13 cellular contexts compared by ENCODE assay signal in genomic region chr1:154222918-154223317, GRCh38. TPM values are rescaled to one million over a fixed set of nuclear protein-coding genes. Genes with fewer than 3 reads are reported as not detected.
DNase-seq lines count a peak whose midpoint lies in the region; ATAC-seq, FAIRE-seq and TF ChIP-seq lines count a peak whose summit lies in the region.
"Had no signal": no experiment of that assay in that cellular context is flagged by ENCODE, and none has a peak within 500 bp of the region (broad histone marks: within the 10 kb centered on the region; RNA-seq: fewer than 3 reads in every experiment).

No MANE protein-coding gene starts in this region.

- no peak for TF ChIP-seq POLR2A in breast epithelium (IDR thresholded peaks at IDR 0.05)

- no peak overlapping the region for H3K9ac ChIP-seq in keratinocyte (ENCODE audit: control insufficient read depth, extremely low read depth, insufficient read depth, low read length)

- H3K9me3 ChIP-seq in breast epithelium (no peaks in the 10 kb centered on the region), keratinocyte (ENCODE audit: control insufficient read depth, low read depth, low read length) (no peaks in the 10 kb centered on the region)
- H3K9me3 ChIP-seq: BE2C had no signal

- no peak for ATAC-seq in activated CD8-positive, alpha-beta T cell treated with anti-CD3 and anti-CD28 coated beads for 36 hours
- ATAC-seq in GM18517 (IDR thresholded peaks at IDR 0.05; ENCODE audit: unreplicated experiment): no peak

- peaks cover 91% of the 10 kb centered on the region for H3K79me2 ChIP-seq in keratinocyte (ENCODE audit: control insufficient read depth, insufficient read depth, low read length)

- H3K27ac Mint-ChIP-seq in MCF 10A (ENCODE audit: low read depth, unreplicated experiment) (peak overlapping the region; percentile 68), type B pancreatic cell (peak overlapping the region; percentile 98)
- peak overlapping the region; percentile 98 for H3K27ac Mint-ChIP-seq in activated CD8-positive, alpha-beta T cell treated with anti-CD3 and anti-CD28 coated beads for 36 hours

- no peaks in the 10 kb centered on the region for H3K27me3 Mint-ChIP-seq in MCF 10A (ENCODE audit: insufficient read depth, unreplicated experiment)
- H3K27me3 Mint-ChIP-seq in activated CD8-positive, alpha-beta T cell treated with anti-CD3 and anti-CD28 coated beads for 36 hours: no peaks in the 10 kb centered on the region
- peaks cover 4% of the 10 kb centered on the region for H3K27me3 Mint-ChIP-seq in type B pancreatic cell

- FAIRE-seq in keratinocyte (lab: Jason Lieb, UNC): no peak

- dilution Hi-C loops in keratinocyte (cut with MboI; ENCODE audit: extremely low pct_ligation_motif_present, low sequenced_read_pairs): no loop called here

- no peaks in the 10 kb centered on the region for H3K9me3 Mint-ChIP-seq in MCF 10A (ENCODE audit: unreplicated experiment)
- peaks cover 7% of the 10 kb centered on the region for H3K9me3 Mint-ChIP-seq in activated CD8-positive, alpha-beta T cell treated with anti-CD3 and anti-CD28 coated beads for 36 hours
- H3K9me3 Mint-ChIP-seq in type B pancreatic cell: no peaks in the 10 kb centered on the region

- H3K36me3 Mint-ChIP-seq in MCF 10A (ENCODE audit: insufficient read depth, unreplicated experiment) (peaks cover 55% of the 10 kb centered on the region), type B pancreatic cell (peaks cover 41% of the 10 kb centered on the region)
- peaks cover 74% of the 10 kb centered on the region for H3K36me3 Mint-ChIP-seq in activated CD8-positive, alpha-beta T cell treated with anti-CD3 and anti-CD28 coated beads for 36 hours (ENCODE audit: low read depth)

- POLR2A ChIA-PET in MCF 10A (lab: Yijun Ruan, JAX): interaction anchor here (0.7 to 11.7 kb wide), 24 partner anchors 9 to 751 kb away, joined by 3 to 167 read pairs (median 7); partner anchors contain the start of genes HAX1, RAB13 and RPS27
- POLR2A ChIA-PET in activated CD8-positive, alpha-beta T cell treated with anti-CD3 and anti-CD28 coated beads for 36 hours (lab: Charles Lee): interaction anchor here (0.6 to 1.5 kb wide), 10 partner anchors 11 to 495 kb away, joined by 3 to 8 read pairs (median 3); partner anchors contain the start of genes INTS3 and JTB

- no peak overlapping the region for H2AFZ ChIP-seq in keratinocyte (ENCODE audit: control insufficient read depth, low read length)

- DNase-seq in MCF 10A (ENCODE audit: unreplicated experiment): no peak
- DNase-seq in breast epithelium (ENCODE audit: low spot score in 2 of 2): no peak
- no peak for DNase-seq in activated CD8-positive, alpha-beta T cell treated with anti-CD3 and anti-CD28 coated beads for 36 hours
- no peak for DNase-seq in keratinocyte (ENCODE audit: low read depth, low spot score)
- no peak for DNase-seq in type B pancreatic cell (ENCODE audit: extremely low spot score, unreplicated experiment)
- DNase-seq in GM13977 (ENCODE audit: low spot score): no peak
- no peak for DNase-seq in NCI-H446 treated with DMSO at 0.1 percent for 48 hours (lab: John Stamatoyannopoulos, UW)
- DNase-seq: BE2C, NCI-H226 had no signal

- in situ Hi-C loops in GM13977 (cut with MboI; ENCODE audit: low pct_unique_long_range_greater_than_20kb, low sequenced_read_pairs, unreplicated experiment): no loop called here

- H3K4me1 Mint-ChIP-seq in MCF 10A (ENCODE audit: insufficient read depth, unreplicated experiment): peaks cover 41% of the 10 kb centered on the region
- peaks cover 61% of the 10 kb centered on the region for H3K4me1 Mint-ChIP-seq in activated CD8-positive, alpha-beta T cell treated with anti-CD3 and anti-CD28 coated beads for 36 hours (ENCODE audit: low read depth)
- peaks cover 32% of the 10 kb centered on the region for H3K4me1 Mint-ChIP-seq in type B pancreatic cell (ENCODE audit: unreplicated experiment)

- intact Hi-C loops in MCF 10A (cut with micrococcal nuclease) (no loop called here), breast epithelium (cut with DNase I; ENCODE audit: low total_unique reads) (no loop called here)
- intact Hi-C loops in activated CD8-positive, alpha-beta T cell treated with anti-CD3 and anti-CD28 coated beads for 36 hours (cut with micrococcal nuclease): loop anchor here (5.0 kb wide), 2 partner anchors 41 to 49 kb away; partner anchors contain the start of gene HAX1

- no TSS peak for BruUV-seq in MCF 10A (replicated peaks; lab: Mats Ljungman, UMichigan)

- H3K9me1 ChIP-seq in keratinocyte (ENCODE audit: control insufficient read depth, extremely low read depth, insufficient read depth, low read length): peaks cover 3% of the 10 kb centered on the region

- H3K36me3 ChIP-seq in breast epithelium (no peaks in the 10 kb centered on the region), keratinocyte (ENCODE audit: control insufficient read depth in 2 of 2, extremely low read depth in 1 of 2, insufficient read depth in 2 of 2, low read length in 2 of 2) (peaks cover 7 to 35% of the 10 kb centered on the region in 2 experiments)

- H3K27me3 ChIP-seq in breast epithelium (no peaks in the 10 kb centered on the region), keratinocyte (ENCODE audit: control insufficient read depth, extremely low read depth, insufficient read depth, low read length) (no peaks in the 10 kb centered on the region)
- H3K27me3 ChIP-seq: BE2C had no signal

- TF ChIP-seq CTCF in MCF 10A (IDR thresholded peaks at IDR 0.05; ENCODE audit: unreplicated experiment) (no peak), breast epithelium (IDR thresholded peaks at IDR 0.05) (no peak), keratinocyte (optimal IDR thresholded peaks at IDR 0.05 in 1 of 3, IDR thresholded peaks at IDR 0.05 in 1 of 3, conservative IDR thresholded peaks at IDR 0.05 in 1 of 3; ENCODE audit: extremely low read depth in 1 of 3, insufficient read depth in 2 of 3, low read length in 3 of 3) (no peak), type B pancreatic cell (conservative IDR thresholded peaks at IDR 0.05) (no peak), GM13977 (IDR thresholded peaks at IDR 0.05; ENCODE audit: extremely low read depth, insufficient read depth, missing control alignments) (no peak)
- no peak for TF ChIP-seq CTCF in activated CD8-positive, alpha-beta T cell treated with anti-CD3 and anti-CD28 coated beads for 36 hours (IDR thresholded peaks at IDR 0.05)

- H3K27ac ChIP-seq in breast epithelium (peak overlapping the region in 1 of 2 donors; percentile 100), keratinocyte (ENCODE audit: control insufficient read depth, insufficient read depth, low read length) (no peak overlapping the region)
- H3K27ac ChIP-seq: HL-60 had no signal

- peaks cover 7% of the 10 kb centered on the region for H4K20me1 ChIP-seq in keratinocyte (ENCODE audit: control insufficient read depth, extremely low read depth, insufficient read depth, low read length)

- peak overlapping the region; percentile 92 for H3K4me3 Mint-ChIP-seq in MCF 10A (ENCODE audit: unreplicated experiment)
- H3K4me3 Mint-ChIP-seq in activated CD8-positive, alpha-beta T cell treated with anti-CD3 and anti-CD28 coated beads for 36 hours: peak overlapping the region; percentile 96
- H3K4me3 Mint-ChIP-seq in type B pancreatic cell: peak overlapping the region; percentile 98

- peaks cover 7 to 24% of the 10 kb centered on the region in 2 donors for H3K4me1 ChIP-seq in breast epithelium
- H3K4me1 ChIP-seq in keratinocyte (ENCODE audit: control insufficient read depth, extremely low read depth, insufficient read depth, low read length): peaks cover 16% of the 10 kb centered on the region
- H3K4me1 ChIP-seq: BE2C had no signal

- H3K4me3 ChIP-seq in breast epithelium: no peak overlapping the region
- peak overlapping the region in 1 of 3 experiments; percentile 2 for H3K4me3 ChIP-seq in keratinocyte (ENCODE audit: control insufficient read depth in 2 of 3, extremely low read depth in 1 of 3, insufficient read depth in 2 of 3, low read depth in 1 of 3, low read length in 3 of 3)

- peak overlapping the region; percentile 24 for H3K4me2 ChIP-seq in keratinocyte (ENCODE audit: control insufficient read depth, extremely low read depth, insufficient read depth, low read depth, low read length)

- CTCF ChIA-PET in MCF 10A (lab: Yijun Ruan, JAX): interaction anchor here (0.6 to 1.7 kb wide), 7 partner anchors 8 to 113 kb away, joined by 3 to 10 read pairs (median 4); no protein-coding TSS in a partner anchor
- CTCF ChIA-PET in activated CD8-positive, alpha-beta T cell treated with anti-CD3 and anti-CD28 coated beads for 36 hours (lab: Charles Lee): interaction anchor here (0.8 to 2.7 kb wide), 6 partner anchors 19 to 113 kb away, joined by 3 to 16 read pairs (median 5); partner anchors contain the start of gene HAX1

RNA-seq across cellular contexts. Expression of gene UBAP2L, which starts 2.2 kb away (rescaled TPM):
- 219 and 223 TPM in 2 replicates for total RNA-seq in MCF 10A (2022)
- total RNA-seq in breast epithelium: 10 to 100 TPM; 64.8 to 79.3 (median 70.1) TPM
- 100 to 1,000 TPM; 183 to 195 TPM for total RNA-seq in activated CD8-positive, alpha-beta T cell treated with anti-CD3 and anti-CD28 coated beads for 36 hours
- 118 to 198 TPM (median 161 TPM) in 3 replicates for polyA plus RNA-seq in keratinocyte
- polyA plus RNA-seq in keratinocyte (2011; ENCODE audit: low read depth): 98.4 TPM
- polyA plus RNA-seq in keratinocyte (2011; cell fraction: cytosol; rRNA removed): 116 and 149 TPM in 2 replicates
- 300 and 368 TPM in 2 replicates for polyA plus RNA-seq in keratinocyte (2011; cell fraction: nucleus; rRNA removed)
- polyA plus RNA-seq in keratinocyte (2012; ENCODE audit: low replicate concordance): 57.6 and 157 TPM in 2 replicates
- 153 to 254 TPM (median 249 TPM) in 3 replicates for polyA minus RNA-seq in keratinocyte
- polyA minus RNA-seq in keratinocyte (2011; cell fraction: cytosol; rRNA and poly(A)+ RNA removed): 54.1 TPM
- polyA minus RNA-seq in keratinocyte (2011; cell fraction: nucleus; rRNA and poly(A)+ RNA removed): 99.2 and 179 TPM in 2 replicates
- 188 and 216 TPM in 2 replicates for total RNA-seq in type B pancreatic cell (ENCODE audit: low replicate concordance)

RNA-seq across cellular contexts. Expression of gene CFAP141, which starts 16.8 kb away (rescaled TPM):
- total RNA-seq in MCF 10A (2022) (not detected in 2 replicates), breast epithelium (not detected), type B pancreatic cell (ENCODE audit: low replicate concordance) (not detected in 2 replicates)
- total RNA-seq in activated CD8-positive, alpha-beta T cell treated with anti-CD3 and anti-CD28 coated beads for 36 hours: not detected
- polyA plus RNA-seq in keratinocyte: not detected in 3 replicates
- not detected for polyA plus RNA-seq in keratinocyte (2011; ENCODE audit: low read depth)
- polyA plus RNA-seq in keratinocyte (2011; cell fraction: cytosol; rRNA removed): not detected in 2 replicates
- not detected in 2 replicates for polyA plus RNA-seq in keratinocyte (2011; cell fraction: nucleus; rRNA removed)
- 0.72 TPM in 1 of 2 replicates, not detected in the other for polyA plus RNA-seq in keratinocyte (2012; ENCODE audit: low replicate concordance)
- not detected in 3 replicates for polyA minus RNA-seq in keratinocyte
- polyA minus RNA-seq in keratinocyte (2011; cell fraction: cytosol; rRNA and poly(A)+ RNA removed): not detected
- polyA minus RNA-seq in keratinocyte (2011; cell fraction: nucleus; rRNA and poly(A)+ RNA removed): not detected in 2 replicates
- total RNA-seq: mononuclear cell had no signal
- polyA plus RNA-seq: adipose tissue had no signal

RNA-seq across cellular contexts. Expression of gene TPM3, which starts 31.0 kb away (rescaled TPM):
- total RNA-seq in MCF 10A (2022): 625 and 698 TPM in 2 replicates
- total RNA-seq in breast epithelium: 100 to 1,000 TPM; 236 to 302 (median 245) TPM
- 100 to 1,000 TPM; 591 to 597 TPM for total RNA-seq in activated CD8-positive, alpha-beta T cell treated with anti-CD3 and anti-CD28 coated beads for 36 hours
- 294 to 691 TPM (median 585 TPM) in 3 replicates for polyA plus RNA-seq in keratinocyte
- 505 TPM for polyA plus RNA-seq in keratinocyte (2011; ENCODE audit: low read depth)
- 461 and 513 TPM in 2 replicates for polyA plus RNA-seq in keratinocyte (2011; cell fraction: cytosol; rRNA removed)
- 239 and 349 TPM in 2 replicates for polyA plus RNA-seq in keratinocyte (2011; cell fraction: nucleus; rRNA removed)
- 187 and 523 TPM in 2 replicates for polyA plus RNA-seq in keratinocyte (2012; ENCODE audit: low replicate concordance)
- polyA minus RNA-seq in keratinocyte: 115 to 186 TPM (median 125 TPM) in 3 replicates
- polyA minus RNA-seq in keratinocyte (2011; cell fraction: cytosol; rRNA and poly(A)+ RNA removed): 160 TPM
- 40.6 and 66.8 TPM in 2 replicates for polyA minus RNA-seq in keratinocyte (2011; cell fraction: nucleus; rRNA and poly(A)+ RNA removed)
- 263 and 371 TPM in 2 replicates for total RNA-seq in type B pancreatic cell (ENCODE audit: low replicate concordance)

RNA-seq across cellular contexts. Expression of gene HAX1, which starts 49.5 kb away (rescaled TPM):
- total RNA-seq in MCF 10A (2022) (261 and 295 TPM in 2 replicates), breast epithelium (100 to 1,000 TPM; 108 to 125 (median 120) TPM), type B pancreatic cell (ENCODE audit: low replicate concordance) (62.2 and 70.0 TPM in 2 replicates)
- 100 to 1,000 TPM; 163 to 170 TPM for total RNA-seq in activated CD8-positive, alpha-beta T cell treated with anti-CD3 and anti-CD28 coated beads for 36 hours
- 90.8 to 126 TPM (median 110 TPM) in 3 replicates for polyA plus RNA-seq in keratinocyte
- polyA plus RNA-seq in keratinocyte (2011; ENCODE audit: low read depth): 53.3 TPM
- polyA plus RNA-seq in keratinocyte (2011; cell fraction: cytosol; rRNA removed): 92.3 and 97.5 TPM in 2 replicates
- 68.6 and 69.0 TPM in 2 replicates for polyA plus RNA-seq in keratinocyte (2011; cell fraction: nucleus; rRNA removed)
- 87.2 and 113 TPM in 2 replicates for polyA plus RNA-seq in keratinocyte (2012; ENCODE audit: low replicate concordance)
- polyA minus RNA-seq in keratinocyte: 74.5 to 90.2 TPM (median 82.7 TPM) in 3 replicates
- 34.9 TPM for polyA minus RNA-seq in keratinocyte (2011; cell fraction: cytosol; rRNA and poly(A)+ RNA removed)
- polyA minus RNA-seq in keratinocyte (2011; cell fraction: nucleus; rRNA and poly(A)+ RNA removed): 12.8 and 15.8 TPM in 2 replicates
